Comparison of ENCODE assay signal across 17 cellular contexts in genomic region chrX:32847921-32848320, GRCh38.
A peak's percentile ranks its signal among the peaks of the same experiment; 100 is the strongest.
DNase-seq lines count a peak whose midpoint lies in the region; ATAC-seq, FAIRE-seq and TF ChIP-seq lines count a peak whose summit lies in the region.
"Had no signal": no experiment of that assay in that cellular context is flagged by ENCODE, and none has a peak within 500 bp of the region (broad histone marks: within the 10 kb centered on the region; RNA-seq: fewer than 3 reads in every experiment).

No MANE protein-coding gene starts in this region.

- H3K4me1 Mint-ChIP-seq in MCF 10A (ENCODE audit: insufficient read depth, unreplicated experiment) = peaks cover 6% of the 10 kb centered on the region
- H3K4me1 Mint-ChIP-seq: CD4-positive, CD25-positive, alpha-beta regulatory T cell had no signal

- H3K27me3 Mint-ChIP-seq in MCF 10A (ENCODE audit: insufficient read depth, unreplicated experiment) = peaks cover 40% of the 10 kb centered on the region
- H3K27me3 Mint-ChIP-seq: CD4-positive, CD25-positive, alpha-beta regulatory T cell had no signal

- CTCF ChIA-PET in MCF 10A (lab: Yijun Ruan, JAX) = no interaction called here

- H3K36me3 ChIP-seq in breast epithelium (no peaks in the 10 kb centered on the region), bronchial epithelial cell (ENCODE audit: control insufficient read depth, insufficient read depth, low read length) (no peaks in the 10 kb centered on the region), psoas muscle (ENCODE audit: insufficient read depth in 1 of 2, low read depth in 1 of 2) (peaks cover 0 to 3% of the 10 kb centered on the region in 2 donors)
- H3K36me3 ChIP-seq: BLaER1 treated with 17β-estradiol and CSF1 and Interleukin-3, amounts not matched to agents 10 nM and 100 nM had no signal

- DNase-seq in MCF 10A (ENCODE audit: unreplicated experiment) = peak; percentile 58
- no peak for DNase-seq in breast epithelium (ENCODE audit: low spot score in 2 of 2)
- peak; percentile 72 for DNase-seq in bronchial epithelial cell (ENCODE audit: low read depth)
- DNase-seq in psoas muscle = no peak
- no peak for DNase-seq in GM10266 (ENCODE audit: extremely low spot score)
- no peak for DNase-seq in frontal cortex (ENCODE audit: low spot score in 2 of 2)
- no peak for DNase-seq in dedifferentiated amniotic fluid mesenchymal stem cell (ENCODE audit: extremely low spot score)
- DNase-seq: 8988T; ACHN; CD4-positive, CD25-positive, alpha-beta regulatory T cell; DMS53; GF-D8; GM23248; IMR-90 had no signal

- no peak for TF ChIP-seq POLR2A in breast epithelium (IDR thresholded peaks at IDR 0.05)

- ATAC-seq in psoas muscle = peak in 3 of 4 donors; percentile 32 to 55 (median 40)

- H3K9me3 Mint-ChIP-seq in MCF 10A (ENCODE audit: unreplicated experiment) = no peaks in the 10 kb centered on the region

- TF ChIP-seq CTCF in MCF 10A (IDR thresholded peaks at IDR 0.05; ENCODE audit: unreplicated experiment) = no peak
- no peak for TF ChIP-seq CTCF in breast epithelium (IDR thresholded peaks at IDR 0.05)
- no peak for TF ChIP-seq CTCF in bronchial epithelial cell (IDR thresholded peaks at IDR 0.05; ENCODE audit: insufficient read depth, low read length, severe bottlenecking)
- TF ChIP-seq CTCF in psoas muscle (IDR thresholded peaks at IDR 0.05) = no peak
- no peak for TF ChIP-seq CTCF in GM10266 (IDR thresholded peaks at IDR 0.05; ENCODE audit: control insufficient read depth, insufficient read depth, low read depth, missing control alignments)

- no TSS peak for BruUV-seq in MCF 10A (replicated peaks; lab: Mats Ljungman, UMichigan)

- H3K36me3 Mint-ChIP-seq in MCF 10A (ENCODE audit: insufficient read depth, unreplicated experiment) = no peaks in the 10 kb centered on the region
- H3K36me3 Mint-ChIP-seq: CD4-positive, CD25-positive, alpha-beta regulatory T cell had no signal

- H3K27me3 ChIP-seq in breast epithelium = peaks cover 0 to 3% of the 10 kb centered on the region in 2 donors
- H3K27me3 ChIP-seq in bronchial epithelial cell (ENCODE audit: control insufficient read depth, insufficient read depth, low read length) = no peaks in the 10 kb centered on the region
- H3K27me3 ChIP-seq in psoas muscle (ENCODE audit: insufficient read depth in 3 of 3, low read length in 2 of 3) = no peaks in the 10 kb centered on the region

- no peaks in the 10 kb centered on the region for H3K9me3 ChIP-seq in breast epithelium
- H3K9me3 ChIP-seq in psoas muscle = no peaks in the 10 kb centered on the region
- H3K9me3 ChIP-seq: BLaER1 treated with 17β-estradiol and CSF1 and Interleukin-3, amounts not matched to agents 10 nM and 100 nM had no signal

- H3K4me1 ChIP-seq in breast epithelium (no peaks in the 10 kb centered on the region), psoas muscle (no peaks in the 10 kb centered on the region)
- H3K4me1 ChIP-seq: BLaER1 treated with 17β-estradiol and CSF1 and Interleukin-3, amounts not matched to agents 10 nM and 100 nM had no signal

- no peak overlapping the region for H3K27ac Mint-ChIP-seq in MCF 10A (ENCODE audit: low read depth, unreplicated experiment)
- H3K27ac Mint-ChIP-seq: CD4-positive, CD25-positive, alpha-beta regulatory T cell had no signal

- H3K4me3 ChIP-seq in breast epithelium = no peak overlapping the region
- no peak overlapping the region for H3K4me3 ChIP-seq in bronchial epithelial cell (ENCODE audit: low read depth, low read length)
- H3K4me3 ChIP-seq in psoas muscle = no peak overlapping the region
- H3K4me3 ChIP-seq: BLaER1 treated with 17β-estradiol and CSF1 and Interleukin-3, amounts not matched to agents 10 nM and 100 nM; GM23248 had no signal

- intact Hi-C loops in MCF 10A (cut with micrococcal nuclease) = no loop called here
- intact Hi-C loops in breast epithelium (cut with DNase I; ENCODE audit: low total_unique reads) = no loop called here
- intact Hi-C loops in psoas muscle (cut with DNase I) = no loop called here

- POLR2A ChIA-PET in MCF 10A (lab: Yijun Ruan, JAX) = no interaction called here

- H3K4me3 Mint-ChIP-seq in MCF 10A (ENCODE audit: unreplicated experiment) = no peak overlapping the region
- H3K4me3 Mint-ChIP-seq: CD4-positive, CD25-positive, alpha-beta regulatory T cell had no signal

- 75 to 94% (median 81%) methylated on average over 5 of the region's 5 CpGs for WGBS in psoas muscle, 3 donors

- H3K27ac ChIP-seq in breast epithelium (no peak overlapping the region), psoas muscle (peak overlapping the region; percentile 55)
- H3K27ac ChIP-seq: BLaER1 treated with 17β-estradiol and CSF1 and Interleukin-3, amounts not matched to agents 10 nM and 100 nM; GM23248; HL-60 had no signal

- FAIRE-seq in bronchial epithelial cell (lab: Jason Lieb, UNC) = no peak
- no peak for FAIRE-seq in frontal cortex (lab: Jason Lieb, UNC)
- FAIRE-seq: H54 had no signal

Comparison
In these comparisons a context has a peak if more than half of its experiments do, and no peak if none do; other contexts are left out.
1. DNase-seq: peak in MCF 10A (single experiment) and bronchial epithelial cell (single experiment); none in breast epithelium (0 of 2), psoas muscle (0 of 2), GM10266 (single experiment), frontal cortex (0 of 2) and dedifferentiated amniotic fluid mesenchymal stem cell (single experiment).